Comparison of ENCODE assay signal across 30 cellular contexts in genomic region chr12:23751641-23752040, GRCh38.
"Had no signal": no experiment of that assay in that cellular context is flagged by ENCODE, and none has a peak within 500 bp of the region (broad histone marks: within the 10 kb centered on the region; RNA-seq: fewer than 3 reads in every experiment).

No MANE protein-coding gene starts in this region.

- H3K79me2 ChIP-seq: hepatocyte had no signal

- H3K4me1 ChIP-seq: gastroesophageal sphincter, heart left ventricle, left lung, pancreas, right lobe of liver, suprapubic skin, transverse colon, upper lobe of right lung, uterus had no signal

- H3K27me3 ChIP-seq: dorsolateral prefrontal cortex, gastroesophageal sphincter, heart left ventricle, hepatocyte, left lung, neutrophil, pancreas, right lobe of liver, suprapubic skin, transverse colon, upper lobe of right lung, uterus had no signal

- H3K4me3 Mint-ChIP-seq: mesothelial cell of epicardium; naive B cell; natural killer cell treated with Interleukin-12 subunit alpha and Interleukin-12 subunit beta and Interleukin-15 and Interleukin-18, amount 100 ng/mL, for 72 hours; stimulated activated naive CD8-positive, alpha-beta T cell treated with anti-CD3 and anti-CD28 coated beads, Interleukin-15, amount 100 ng/mL, for 72 hours had no signal

- H3K27ac ChIP-seq: dorsolateral prefrontal cortex, epithelial cell of prostate, gastroesophageal sphincter, heart left ventricle, hepatocyte, left lung, neutrophil, pancreas, right lobe of liver, suprapubic skin, transverse colon, upper lobe of right lung, uterus had no signal

- FAIRE-seq: small intestine had no signal

- H3K4me3 ChIP-seq: dorsolateral prefrontal cortex, gastroesophageal sphincter, heart left ventricle, hepatocyte, left lung, mucosa of descending colon, pancreas, right lobe of liver, suprapubic skin, transverse colon, upper lobe of right lung, uterus had no signal

- H2AFZ ChIP-seq: hepatocyte had no signal

- DNase-seq: cortex of kidney; dorsolateral prefrontal cortex; effector CD4-positive, alpha-beta T cell; foreskin fibroblast; heart left ventricle; kidney; left lung; mesenchymal stem cell; mucosa of descending colon; naive B cell; pancreas; right lobe of liver; small intestine; stimulated activated CD4-positive, alpha-beta T cell treated with anti-CD3 and anti-CD28 coated beads, Interleukin-12 subunit alpha, Interleukin-12 subunit beta, amount 100 ng/mL, for 4 hours; stimulated activated CD4-positive, alpha-beta T cell treated with anti-CD3 and anti-CD28 coated beads, Interleukin-1b, Interleukin-23, amount 100 ng/mL, for 48 hours; stimulated activated CD4-positive, alpha-beta T cell treated with anti-CD3 and anti-CD28 coated beads, Interleukin-4, amount 100 ng/mL, for 1 hour; stimulated activated CD8-positive, alpha-beta memory T cell treated with anti-CD3 and anti-CD28 coated beads, Interleukin-4, amount 100 ng/mL, for 48 hours; stimulated activated naive CD4-positive, alpha-beta T cell; stimulated activated naive CD8-positive, alpha-beta T cell treated with anti-CD3 and anti-CD28 coated beads, Interleukin-15, amount 100 ng/mL, for 72 hours; transverse colon; upper lobe of right lung; uterus had no signal

- H3K27me3 Mint-ChIP-seq: naive B cell; natural killer cell treated with Interleukin-12 subunit alpha and Interleukin-12 subunit beta and Interleukin-15 and Interleukin-18, amount 100 ng/mL, for 72 hours; stimulated activated naive CD8-positive, alpha-beta T cell treated with anti-CD3 and anti-CD28 coated beads, Interleukin-15, amount 100 ng/mL, for 72 hours had no signal

- H3K36me3 ChIP-seq: gastroesophageal sphincter, heart left ventricle, left lung, neutrophil, pancreas, right lobe of liver, suprapubic skin, transverse colon, upper lobe of right lung, uterus had no signal

- H3K36me3 Mint-ChIP-seq: mesothelial cell of epicardium; naive B cell; natural killer cell treated with Interleukin-12 subunit alpha and Interleukin-12 subunit beta and Interleukin-15 and Interleukin-18, amount 100 ng/mL, for 72 hours had no signal

- H3K27ac Mint-ChIP-seq: mesothelial cell of epicardium; naive B cell; natural killer cell treated with Interleukin-12 subunit alpha and Interleukin-12 subunit beta and Interleukin-15 and Interleukin-18, amount 100 ng/mL, for 72 hours; stimulated activated naive CD8-positive, alpha-beta T cell treated with anti-CD3 and anti-CD28 coated beads, Interleukin-15, amount 100 ng/mL, for 72 hours had no signal

- ATAC-seq: esophagus mucosa; gastroesophageal sphincter; heart left ventricle; left lung; mucosa of descending colon; natural killer cell treated with Interleukin-12 subunit alpha and Interleukin-12 subunit beta and Interleukin-15 and Interleukin-18, amount 100 ng/mL, for 72 hours; pancreas; right lobe of liver; stimulated activated naive CD8-positive, alpha-beta T cell treated with anti-CD3 and anti-CD28 coated beads, Interleukin-15, amount 100 ng/mL, for 72 hours; upper lobe of right lung had no signal

- H3K9me3 ChIP-seq: gastroesophageal sphincter, heart left ventricle, left lung, mucosa of descending colon, neutrophil, pancreas, right lobe of liver, suprapubic skin, transverse colon, upper lobe of right lung, uterus had no signal

- H3K4me1 Mint-ChIP-seq: naive B cell; stimulated activated naive CD8-positive, alpha-beta T cell treated with anti-CD3 and anti-CD28 coated beads, Interleukin-15, amount 100 ng/mL, for 72 hours had no signal

- H3K4me2 ChIP-seq: hepatocyte had no signal
